ENCODE assay signal across 19 cellular contexts in the genomic region with DNA sequence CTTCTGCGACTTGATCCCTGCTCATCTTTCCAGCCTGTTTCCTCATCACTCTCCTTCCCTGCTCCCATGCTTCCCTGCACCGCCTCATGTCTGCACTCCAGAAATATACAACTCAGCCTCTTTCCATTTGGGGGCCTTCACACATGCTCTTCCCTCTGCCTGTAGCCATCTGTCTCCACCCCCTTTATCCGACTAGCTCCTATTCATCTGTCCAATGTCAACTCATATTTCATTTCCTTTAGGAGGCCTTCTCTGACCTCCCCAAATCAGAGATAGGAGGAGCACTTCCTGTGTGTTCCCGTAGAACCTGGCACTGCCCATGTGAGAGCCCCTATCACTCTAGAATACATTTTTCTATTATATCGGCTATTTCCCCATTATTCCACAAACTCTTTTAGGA. TPM values are rescaled to one million over a fixed set of nuclear protein-coding genes. Genes with fewer than 3 reads are reported as not detected.
DNase-seq lines count a peak whose midpoint lies in the region; ATAC-seq and TF ChIP-seq lines count a peak whose summit lies in the region.
"Had no signal": no experiment of that assay in that cellular context is flagged by ENCODE, and none has a peak within 500 bp of the region (broad histone marks: within the 10 kb centered on the region; RNA-seq: fewer than 3 reads in every experiment).

No MANE protein-coding gene starts in this region.

- no peak overlapping the region for H3K4me3 Mint-ChIP-seq in stimulated activated naive CD8-positive, alpha-beta T cell treated with anti-CD3 and anti-CD28 coated beads, Interleukin-15, Interleukin-2, amounts not matched to agents 100 ng/mL and 50 ng/mL, for 24 hours
- no peak overlapping the region for H3K4me3 Mint-ChIP-seq in activated CD8-positive, alpha-beta T cell treated with anti-CD3 and anti-CD28 coated beads for 36 hours

- intact Hi-C loops in activated CD8-positive, alpha-beta T cell treated with anti-CD3 and anti-CD28 coated beads for 36 hours (cut with micrococcal nuclease) = no loop called here
- intact Hi-C loops in lower lobe of right lung (cut with DNase I) = no loop called here

- TF ChIP-seq CTCF in activated CD8-positive, alpha-beta T cell treated with anti-CD3 and anti-CD28 coated beads for 36 hours (IDR thresholded peaks at IDR 0.05) = no peak
- TF ChIP-seq CTCF in lower lobe of right lung (IDR thresholded peaks at IDR 0.05) (no peak), GM13977 (IDR thresholded peaks at IDR 0.05; ENCODE audit: extremely low read depth, insufficient read depth, missing control alignments) (no peak)

- H3K36me3 ChIP-seq in lower lobe of right lung = no peaks in the 10 kb centered on the region
- H3K36me3 ChIP-seq: brain microvascular endothelial cell, suprapubic skin had no signal

- peaks cover 22% of the 10 kb centered on the region for H3K27me3 Mint-ChIP-seq in stimulated activated naive CD8-positive, alpha-beta T cell treated with anti-CD3 and anti-CD28 coated beads, Interleukin-15, Interleukin-2, amounts not matched to agents 100 ng/mL and 50 ng/mL, for 24 hours
- H3K27me3 Mint-ChIP-seq in activated CD8-positive, alpha-beta T cell treated with anti-CD3 and anti-CD28 coated beads for 36 hours = peaks cover 2% of the 10 kb centered on the region

- CTCF ChIA-PET in activated CD8-positive, alpha-beta T cell treated with anti-CD3 and anti-CD28 coated beads for 36 hours (lab: Charles Lee) = no interaction called here

- no peaks in the 10 kb centered on the region for H3K9me3 ChIP-seq in lower lobe of right lung
- H3K9me3 ChIP-seq: suprapubic skin had no signal

- H3K9me3 Mint-ChIP-seq in stimulated activated naive CD8-positive, alpha-beta T cell treated with anti-CD3 and anti-CD28 coated beads, Interleukin-15, Interleukin-2, amounts not matched to agents 100 ng/mL and 50 ng/mL, for 24 hours = no peaks in the 10 kb centered on the region
- H3K9me3 Mint-ChIP-seq in activated CD8-positive, alpha-beta T cell treated with anti-CD3 and anti-CD28 coated beads for 36 hours = no peaks in the 10 kb centered on the region
- H3K9me3 Mint-ChIP-seq: IgD-negative memory B cell had no signal

- H3K27me3 ChIP-seq in lower lobe of right lung (ENCODE audit: low read depth) = no peaks in the 10 kb centered on the region
- H3K27me3 ChIP-seq: brain microvascular endothelial cell, suprapubic skin had no signal

- no peak for ATAC-seq in stimulated activated naive CD8-positive, alpha-beta T cell treated with anti-CD3 and anti-CD28 coated beads, Interleukin-15, Interleukin-2, amounts not matched to agents 100 U/mL and 50 U/mL, for 24 hours
- ATAC-seq in activated CD8-positive, alpha-beta T cell treated with anti-CD3 and anti-CD28 coated beads for 36 hours = no peak
- ATAC-seq in lower lobe of right lung = no peak
- ATAC-seq in GM19324 (IDR thresholded peaks at IDR 0.05; ENCODE audit: low FRiP score, unreplicated experiment) = no peak
- no peak for ATAC-seq in left lobe of liver

- H3K27ac Mint-ChIP-seq in stimulated activated naive CD8-positive, alpha-beta T cell treated with anti-CD3 and anti-CD28 coated beads, Interleukin-15, Interleukin-2, amounts not matched to agents 100 ng/mL and 50 ng/mL, for 24 hours = peak overlapping the region; percentile 89
- H3K27ac Mint-ChIP-seq in activated CD8-positive, alpha-beta T cell treated with anti-CD3 and anti-CD28 coated beads for 36 hours = peak overlapping the region; percentile 77

- no peak for DNase-seq in stimulated activated naive CD8-positive, alpha-beta T cell treated with anti-CD3 and anti-CD28 coated beads, Interleukin-15, Interleukin-2, amounts not matched to agents 100 U/mL and 50 U/mL, for 24 hours
- DNase-seq in activated CD8-positive, alpha-beta T cell treated with anti-CD3 and anti-CD28 coated beads for 36 hours = no peak
- DNase-seq in lower lobe of right lung = no peak
- DNase-seq in GM13977 (ENCODE audit: low spot score) = no peak
- no peak for DNase-seq in left lobe of liver (ENCODE audit: low spot score)
- DNase-seq: activated CD4-positive, CD25-positive, alpha-beta regulatory T cell treated with anti-CD3 and anti-CD28 coated beads, Interleukin-2, amount 50 U/mL, for 72 hours; activated gamma-delta T cell; brain microvascular endothelial cell; DND-41; effector CD8-positive, alpha-beta T cell; mesenchymal stem cell; NCI-H1417 treated with DMSO at 0.1 percent for 48 hours; PC-9 had no signal

- POLR2A ChIA-PET in activated CD8-positive, alpha-beta T cell treated with anti-CD3 and anti-CD28 coated beads for 36 hours (lab: Charles Lee) = no interaction called here

- no peak overlapping the region for H3K4me3 ChIP-seq in lower lobe of right lung
- H3K4me3 ChIP-seq: PC-9, smooth muscle cell, suprapubic skin had no signal

- in situ Hi-C loops in GM13977 (cut with MboI; ENCODE audit: low pct_unique_long_range_greater_than_20kb, low sequenced_read_pairs, unreplicated experiment) = no loop called here

- H3K36me3 Mint-ChIP-seq in stimulated activated naive CD8-positive, alpha-beta T cell treated with anti-CD3 and anti-CD28 coated beads, Interleukin-15, Interleukin-2, amounts not matched to agents 100 ng/mL and 50 ng/mL, for 24 hours (ENCODE audit: low read depth) = no peaks in the 10 kb centered on the region
- H3K36me3 Mint-ChIP-seq in activated CD8-positive, alpha-beta T cell treated with anti-CD3 and anti-CD28 coated beads for 36 hours (ENCODE audit: low read depth) = no peaks in the 10 kb centered on the region
- H3K36me3 Mint-ChIP-seq: IgD-negative memory B cell had no signal

- peaks cover 21% of the 10 kb centered on the region for H3K4me1 ChIP-seq in lower lobe of right lung

- H3K4me1 Mint-ChIP-seq in stimulated activated naive CD8-positive, alpha-beta T cell treated with anti-CD3 and anti-CD28 coated beads, Interleukin-15, Interleukin-2, amounts not matched to agents 100 ng/mL and 50 ng/mL, for 24 hours (ENCODE audit: low read depth) = peaks cover 39% of the 10 kb centered on the region
- peaks cover 38% of the 10 kb centered on the region for H3K4me1 Mint-ChIP-seq in activated CD8-positive, alpha-beta T cell treated with anti-CD3 and anti-CD28 coated beads for 36 hours (ENCODE audit: low read depth)

- H3K27ac ChIP-seq in lower lobe of right lung = peak overlapping the region; percentile 56
- H3K27ac ChIP-seq: brain microvascular endothelial cell, C4-2B, PC-9, suprapubic skin had no signal

RNA-seq across cellular contexts. Expression of gene ATP8B4, which starts 10.6 kb away (rescaled TPM):
- 1 to 10 TPM; 4.6 to 5.8 TPM for total RNA-seq in activated CD8-positive, alpha-beta T cell treated with anti-CD3 and anti-CD28 coated beads for 36 hours
- total RNA-seq in lower lobe of right lung (9.0 TPM), left lobe of liver (6.8 TPM)
